10 cellular contexts compared by ENCODE assay signal in genomic region chr16:66427451-66427860, GRCh38. TPM values are rescaled to one million over a fixed set of nuclear protein-coding genes. Genes with fewer than 3 reads are reported as not detected.
A peak's percentile ranks its signal among the peaks of the same experiment; 100 is the strongest.
DNase-seq lines count a peak whose midpoint lies in the region; ATAC-seq and TF ChIP-seq lines count a peak whose summit lies in the region.
"Had no signal": no experiment of that assay in that cellular context is flagged by ENCODE, and none has a peak within 500 bp of the region (broad histone marks: within the 10 kb centered on the region; RNA-seq: fewer than 3 reads in every experiment).

No MANE protein-coding gene starts in this region.

- no peak overlapping the region for H3K9ac ChIP-seq in mucosa of rectum (ENCODE audit: low read depth in 1 of 2, low read length in 2 of 2)

- H4K20me1 ChIP-seq in PC-9 (ENCODE audit: insufficient read depth), result no peaks in the 10 kb centered on the region

- H3K27me3 ChIP-seq in mucosa of rectum (ENCODE audit: control insufficient read depth in 2 of 2, insufficient read depth in 2 of 2, low read length in 2 of 2), result peaks cover 43 to 51% of the 10 kb centered on the region in 2 donors
- H3K27me3 ChIP-seq in uterus, result peaks cover 8 to 9% of the 10 kb centered on the region in 2 donors
- 0 out of 2 replicates have a peak, but pooled peaks cover 3% of the 10 kb centered on the region for H3K27me3 ChIP-seq in PC-9 (ENCODE audit: insufficient read depth, low read depth)

- peaks cover 11% of the 10 kb centered on the region; the same call in 1 of the 2 replicates for H3F3A ChIP-seq in PC-9 (ENCODE audit: insufficient read depth, low read depth)

- H3K9me2 ChIP-seq in PC-9 (ENCODE audit: insufficient read depth), result no peaks in the 10 kb centered on the region

- H3K4me3 ChIP-seq in mucosa of rectum (ENCODE audit: low read length in 2 of 2) (peak overlapping the region; percentile 17 to 41), uterus (peak overlapping the region; percentile 8 to 27), PC-9 (no peak overlapping the region)

- H3K4me1 ChIP-seq in mucosa of rectum (ENCODE audit: control insufficient read depth in 2 of 2, insufficient read depth in 2 of 2, low read length in 2 of 2) (peaks cover 7% of the 10 kb centered on the region in 2 donors), uterus (peaks cover 0 to 8% of the 10 kb centered on the region in 2 donors), PC-9 (replicated peaks; ENCODE audit: insufficient read depth) (no peaks in the 10 kb centered on the region)

- no peak for DNase-seq in activated T-cell treated with anti-CD3 and anti-CD28 coated beads, Interleukin-2, amount 50 U/mL, for 4 hours
- no peak for DNase-seq in activated T-cell treated with anti-CD3 and anti-CD28 coated beads, Interleukin-2, amount 50 U/mL, for 1 hour
- DNase-seq in uterus (no peak), RKO (ENCODE audit: low spot score) (no peak), PC-9 (no peak), 8988T (no peak)
- DNase-seq: NCI-H524 treated with DMSO at 0.1 percent for 48 hours had no signal

- no peak for TF ChIP-seq POLR2A in uterus (IDR thresholded peaks at IDR 0.05)

- peaks cover 5% of the 10 kb centered on the region for H3K4me1 Mint-ChIP-seq in activated T-cell treated with anti-CD3 and anti-CD28 coated beads, Interleukin-2, amount 50 U/mL, for 4 hours (ENCODE audit: low read depth)

- peak; percentile 40 to 42 for ATAC-seq in activated T-cell treated with anti-CD3 and anti-CD28 coated beads, Interleukin-2, amount 50 U/mL, for 4 hours
- ATAC-seq in esophagus mucosa, result peak; percentile 4

- BruUV-seq in PC-9 (replicated peaks; lab: Mats Ljungman, UMichigan), result no TSS peak

- H3K9me3 Mint-ChIP-seq in activated T-cell treated with anti-CD3 and anti-CD28 coated beads, Interleukin-2, amount 50 U/mL, for 4 hours, result no peaks in the 10 kb centered on the region

- H3K27me3 Mint-ChIP-seq in activated T-cell treated with anti-CD3 and anti-CD28 coated beads, Interleukin-2, amount 50 U/mL, for 4 hours (ENCODE audit: low read depth), result peaks cover 63% of the 10 kb centered on the region

- no peak overlapping the region for H3K4me3 Mint-ChIP-seq in activated T-cell treated with anti-CD3 and anti-CD28 coated beads, Interleukin-2, amount 50 U/mL, for 4 hours

- no peaks in the 10 kb centered on the region for H3K79me2 ChIP-seq in PC-9 (ENCODE audit: low read depth)

- H3K9me3 ChIP-seq in mucosa of rectum (ENCODE audit: control insufficient read depth in 2 of 2, low read length in 2 of 2), result no peaks in the 10 kb centered on the region
- no peaks in the 10 kb centered on the region for H3K9me3 ChIP-seq in uterus
- H3K9me3 ChIP-seq in PC-9 (ENCODE audit: insufficient read depth, low read depth), result no peaks in the 10 kb centered on the region

- H3K36me3 Mint-ChIP-seq in activated T-cell treated with anti-CD3 and anti-CD28 coated beads, Interleukin-2, amount 50 U/mL, for 4 hours (ENCODE audit: insufficient read depth), result no peaks in the 10 kb centered on the region

- H2AFZ ChIP-seq in PC-9, result no peak overlapping the region

- intact Hi-C loops in uterus (cut with DNase I; ENCODE audit: low total_unique reads) (no loop called here), PC-9 (cut with micrococcal nuclease; ENCODE audit: unreplicated experiment) (no loop called here)

- TF ChIP-seq CTCF in uterus (IDR thresholded peaks at IDR 0.05) (no peak), PC-9 (conservative IDR thresholded peaks at IDR 0.05) (no peak)

- CTCF ChIA-PET in PC-9 (lab: Charles Lee), result no interaction called here

- H3K27ac ChIP-seq in mucosa of rectum (ENCODE audit: low read depth in 2 of 2, low read length in 2 of 2), result no peak overlapping the region
- H3K27ac ChIP-seq in uterus, result no peak overlapping the region
- H3K27ac ChIP-seq in PC-9, result no peak overlapping the region
- H3K27ac ChIP-seq: C4-2B had no signal

- POLR2A ChIA-PET in PC-9 (lab: Charles Lee; ENCODE audit: unreplicated experiment), result no interaction called here

- H3K36me3 ChIP-seq in mucosa of rectum (ENCODE audit: control insufficient read depth in 2 of 2, insufficient read depth in 2 of 2, low read length in 2 of 2) (no peaks in the 10 kb centered on the region), uterus (no peaks in the 10 kb centered on the region), PC-9 (ENCODE audit: low read depth) (no peaks in the 10 kb centered on the region)

- no peak overlapping the region for H3K4me2 ChIP-seq in PC-9

RNA-seq across cellular contexts. Expression of gene BEAN1, which starts 0.4 kb away (rescaled TPM):
- total RNA-seq in activated T-cell treated with anti-CD3 and anti-CD28 coated beads, Interleukin-2, amount 50 U/mL, for 4 hours, result not detected
- 0.92 TPM for total RNA-seq in esophagus mucosa
- total RNA-seq in uterus, result 1 to 10 TPM in 1 of 4 donors, under 1 TPM in 1, not detected in 2; 0.52 to 3.9 TPM
- total RNA-seq in PC-9 (2021), result 0.37 and 0.48 TPM in 2 replicates
